Comparison of ENCODE assay signal across 7 cellular contexts in the genomic region with DNA sequence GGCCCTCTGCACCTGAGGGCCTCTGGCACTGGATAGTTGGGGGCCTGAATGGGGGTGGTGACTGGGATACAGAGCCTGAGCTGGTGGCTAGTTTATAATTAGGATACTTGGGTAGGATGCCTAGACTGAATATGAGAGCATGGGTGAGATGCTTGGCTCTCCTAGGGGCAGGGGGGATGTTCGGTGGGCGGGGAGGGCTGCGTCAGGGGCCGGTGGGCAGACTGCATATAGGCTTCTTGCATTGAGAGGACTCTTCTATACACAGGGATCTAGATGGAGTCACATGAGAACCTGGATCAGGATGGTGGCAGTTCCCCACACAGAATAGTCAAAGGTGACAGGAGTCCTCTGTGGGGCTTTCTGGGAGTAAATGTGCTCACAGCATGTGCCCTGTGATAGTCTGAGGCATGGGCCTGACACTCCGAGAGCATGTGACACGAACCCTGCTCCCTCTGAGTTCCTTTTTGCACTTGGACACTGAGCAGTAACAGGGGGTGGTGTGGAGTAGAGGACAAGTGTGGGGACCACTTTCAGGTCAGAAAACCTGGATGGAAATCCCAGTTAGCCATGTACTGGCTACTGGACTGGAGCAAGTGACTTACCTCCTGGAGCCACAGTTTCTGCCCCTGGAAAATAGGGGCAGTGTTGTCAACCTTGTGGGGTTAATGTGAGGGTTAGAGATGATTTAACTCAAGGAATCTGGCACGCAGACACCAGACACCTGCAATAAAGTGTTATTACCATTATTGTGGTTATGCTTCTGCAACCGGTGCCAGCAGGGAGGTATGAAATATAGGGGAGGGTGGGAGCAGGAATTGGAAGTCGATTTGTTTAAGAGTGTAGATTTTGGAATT. TPM values are rescaled to one million over a fixed set of nuclear protein-coding genes. Genes with fewer than 3 reads are reported as not detected.
A peak's percentile ranks its signal among the peaks of the same experiment; 100 is the strongest.
DNase-seq lines count a peak whose midpoint lies in the region; ATAC-seq lines count a peak whose summit lies in the region.

No MANE protein-coding gene starts in this region.

- H3K4me1 ChIP-seq in HUES6 (ENCODE audit: control insufficient read depth, insufficient read depth, low read length) (peaks cover 35% of the 10 kb centered on the region), subcutaneous abdominal adipose tissue (ENCODE audit: control insufficient read depth in 5 of 5, insufficient read depth in 5 of 5, low read length in 5 of 5) (peaks cover 16 to 80% (median 74%) of the 10 kb centered on the region in 5 donors)

- H3K4me1 Mint-ChIP-seq in activated T-helper 2 cell treated with anti-CD3 and anti-CD28 coated beads, Interferon-gamma antibody, Interleukin-2, Interleukin-4, amounts not matched to agents 10 μg/mL and 5 μg/mL and 100 μg/mL, durations not matched to agents 14 hours and 24 hours and 36 hours (ENCODE audit: low read depth), result peaks cover 63% of the 10 kb centered on the region

- H3K27me3 Mint-ChIP-seq in activated T-helper 2 cell treated with anti-CD3 and anti-CD28 coated beads, Interferon-gamma antibody, Interleukin-2, Interleukin-4, amounts not matched to agents 10 μg/mL and 5 μg/mL and 100 μg/mL, durations not matched to agents 14 hours and 24 hours and 36 hours (ENCODE audit: low read depth), result no peaks in the 10 kb centered on the region

- peaks cover 37% of the 10 kb centered on the region for H3K36me3 Mint-ChIP-seq in activated T-helper 2 cell treated with anti-CD3 and anti-CD28 coated beads, Interferon-gamma antibody, Interleukin-2, Interleukin-4, amounts not matched to agents 10 μg/mL and 5 μg/mL and 100 μg/mL, durations not matched to agents 14 hours and 24 hours and 36 hours (ENCODE audit: low read depth)

- peak overlapping the region; percentile 90 for H3K27ac Mint-ChIP-seq in activated T-helper 2 cell treated with anti-CD3 and anti-CD28 coated beads, Interferon-gamma antibody, Interleukin-2, Interleukin-4, amounts not matched to agents 10 μg/mL and 5 μg/mL and 100 μg/mL, durations not matched to agents 14 hours and 24 hours and 36 hours

- peaks cover 20% of the 10 kb centered on the region for H3K27me3 ChIP-seq in HUES6 (ENCODE audit: control insufficient read depth, insufficient read depth, low read length)
- H3K27me3 ChIP-seq in subcutaneous abdominal adipose tissue (ENCODE audit: control insufficient read depth in 5 of 5, insufficient read depth in 4 of 5, low read length in 5 of 5), result no peaks in the 10 kb centered on the region

- ATAC-seq in activated CD4-positive, CD25-positive, alpha-beta regulatory T cell treated with anti-CD3 and anti-CD28 coated beads, Interleukin-2, amount 50 U/mL, for 24 hours, result no peak

- H3K4me3 ChIP-seq in HUES6 (ENCODE audit: low read depth, low read length), result peak overlapping the region; percentile 99
- H3K4me3 ChIP-seq in iPS-18c (ENCODE audit: insufficient read depth, low read depth, low read length), result peak overlapping the region; percentile 90; the same call in 1 of the 2 replicates
- H3K4me3 ChIP-seq in subcutaneous abdominal adipose tissue (ENCODE audit: low read depth in 1 of 5, low read length in 5 of 5), result peak overlapping the region; percentile 90 to 99 (median 96)

- no peak overlapping the region for H3K27ac ChIP-seq in HUES6 (ENCODE audit: low read depth, low read length)
- peak overlapping the region; percentile 100 for H3K27ac ChIP-seq in subcutaneous abdominal adipose tissue (ENCODE audit: low read depth, low read length)

- DNase-seq in activated T-helper 2 cell treated with anti-CD3 and anti-CD28 coated beads, Interferon-gamma antibody, Interleukin-2, Interleukin-4, amounts not matched to agents 10 μg/mL and 5 μg/mL and 100 μg/mL, durations not matched to agents 14 hours and 24 hours and 36 hours (ENCODE audit: low spot score), result no peak
- DNase-seq in dedifferentiated amniotic fluid mesenchymal stem cell (ENCODE audit: extremely low spot score) (no peak), GM19238 (ENCODE audit: insufficient read length, low spot score) (no peak)

- intact Hi-C loops in activated T-helper 2 cell treated with anti-CD3 and anti-CD28 coated beads, Interferon-gamma antibody, Interleukin-2, Interleukin-4, amounts not matched to agents 10 μg/mL and 5 μg/mL and 100 μg/mL, durations not matched to agents 14 hours and 24 hours and 36 hours (cut with micrococcal nuclease), result loop anchor here (5.0 to 10.0 kb wide), 2 partner anchors 267 to 966 kb away; a partner anchor contains a TSS

- H3K4me3 Mint-ChIP-seq in activated T-helper 2 cell treated with anti-CD3 and anti-CD28 coated beads, Interferon-gamma antibody, Interleukin-2, Interleukin-4, amounts not matched to agents 10 μg/mL and 5 μg/mL and 100 μg/mL, durations not matched to agents 14 hours and 24 hours and 36 hours (ENCODE audit: low read depth), result peak overlapping the region; percentile 89

- no peaks in the 10 kb centered on the region for H3K9me3 Mint-ChIP-seq in activated T-helper 2 cell treated with anti-CD3 and anti-CD28 coated beads, Interferon-gamma antibody, Interleukin-2, Interleukin-4, amounts not matched to agents 10 μg/mL and 5 μg/mL and 100 μg/mL, durations not matched to agents 14 hours and 24 hours and 36 hours

- H3K9ac ChIP-seq in HUES6 (ENCODE audit: low read length) (peak overlapping the region; percentile 90), subcutaneous abdominal adipose tissue (ENCODE audit: low read length in 5 of 5) (peak overlapping the region; percentile 87 to 99 (median 94))

- H3K36me3 ChIP-seq in HUES6 (ENCODE audit: control insufficient read depth, insufficient read depth, low read length), result no peaks in the 10 kb centered on the region; the same call in 1 of the 2 replicates
- peaks cover 0 to 12% (median 7%) of the 10 kb centered on the region in 5 donors for H3K36me3 ChIP-seq in subcutaneous abdominal adipose tissue (ENCODE audit: control insufficient read depth in 5 of 5, insufficient read depth in 5 of 5, low read length in 5 of 5)

- no peaks in the 10 kb centered on the region for H3K9me3 ChIP-seq in HUES6 (ENCODE audit: control insufficient read depth, insufficient read depth, low read depth, low read length)
- no peaks in the 10 kb centered on the region for H3K9me3 ChIP-seq in iPS-18c (ENCODE audit: control insufficient read depth, insufficient read depth, low read length)
- H3K9me3 ChIP-seq in subcutaneous abdominal adipose tissue (ENCODE audit: control insufficient read depth in 5 of 5, low read length in 5 of 5), result no peaks in the 10 kb centered on the region

RNA-seq across cellular contexts. Expression of a gene that starts 2.2 kb away (rescaled TPM):
- 162 and 172 TPM in 2 replicates for total RNA-seq in activated T-helper 2 cell treated with anti-CD3 and anti-CD28 coated beads, Interferon-gamma antibody, Interleukin-2, Interleukin-4, amounts not matched to agents 10 μg/mL and 5 μg/mL and 100 μg/mL, durations not matched to agents 14 hours and 24 hours and 36 hours

RNA-seq across cellular contexts. Expression of a gene that starts 8.9 kb away (rescaled TPM):
- total RNA-seq in activated T-helper 2 cell treated with anti-CD3 and anti-CD28 coated beads, Interferon-gamma antibody, Interleukin-2, Interleukin-4, amounts not matched to agents 10 μg/mL and 5 μg/mL and 100 μg/mL, durations not matched to agents 14 hours and 24 hours and 36 hours, result 68.4 and 71.5 TPM in 2 replicates

RNA-seq across cellular contexts. Expression of a gene that starts 33.2 kb away (rescaled TPM):
- not detected in 2 replicates for total RNA-seq in activated T-helper 2 cell treated with anti-CD3 and anti-CD28 coated beads, Interferon-gamma antibody, Interleukin-2, Interleukin-4, amounts not matched to agents 10 μg/mL and 5 μg/mL and 100 μg/mL, durations not matched to agents 14 hours and 24 hours and 36 hours
